Comparison of ENCODE assay signal across 23 cellular contexts in the genomic region with DNA sequence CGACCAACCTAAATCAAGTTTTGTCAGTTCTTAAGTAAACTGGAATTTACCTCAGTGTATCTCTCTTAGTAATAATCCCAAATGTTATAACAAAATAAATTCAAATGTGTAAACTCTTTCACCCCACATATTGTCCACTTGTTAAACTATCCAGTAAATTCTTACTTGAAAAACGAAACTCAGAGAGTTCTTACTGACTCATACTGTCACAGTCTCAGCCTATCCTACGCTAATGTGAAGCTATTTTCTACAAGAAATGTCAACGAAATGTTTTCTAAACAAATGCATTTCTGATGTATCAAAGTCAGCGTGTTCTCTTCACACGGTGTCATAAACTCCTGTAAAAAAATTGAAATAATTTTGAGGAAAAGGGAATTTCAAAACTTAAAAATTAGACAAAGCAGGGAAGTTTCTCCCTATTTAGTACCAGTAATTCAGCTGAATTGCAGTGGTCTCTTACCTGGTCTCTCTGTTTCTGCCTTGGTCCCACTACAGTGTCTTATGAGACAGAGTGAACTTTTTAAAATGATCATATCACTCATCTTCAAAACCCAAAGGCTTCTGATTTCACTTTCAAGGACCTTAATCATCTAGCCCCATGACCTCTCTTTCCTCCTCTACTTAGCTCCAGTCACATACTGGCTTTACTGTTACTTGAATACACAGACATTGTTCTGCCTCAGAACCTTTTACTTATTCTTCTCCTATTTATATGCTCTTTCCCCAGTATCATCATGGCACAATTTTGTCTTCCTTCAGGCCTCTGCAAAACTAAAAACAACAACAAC.
"Had no signal": no experiment of that assay in that cellular context is flagged by ENCODE, and none has a peak within 500 bp of the region (broad histone marks: within the 10 kb centered on the region; RNA-seq: fewer than 3 reads in every experiment).

No MANE protein-coding gene starts in this region.

- H3K36me3 ChIP-seq: SJSA1 had no signal

- H3K9me3 Mint-ChIP-seq: activated naive CD4-positive, alpha-beta T cell treated with anti-CD3 and anti-CD28 coated beads, Interleukin-2, amount 50 U/mL, for 24 hours; T-helper 1 cell treated with Interleukin-12 subunit alpha and Interleukin-12 subunit beta and Interleukin-4 antibody, amounts not matched to agents 30 μg/mL and 1 μg/mL, for 36 hours; WTC11 had no signal

- FAIRE-seq: bronchial epithelial cell, RCC 7860 had no signal

- H3K27ac Mint-ChIP-seq: activated CD8-positive, alpha-beta T cell treated with anti-CD3 and anti-CD28 coated beads, Interleukin-2, amount 10 ng/mL, durations not matched to agents 7 days and 5 days; activated naive CD4-positive, alpha-beta T cell treated with anti-CD3 and anti-CD28 coated beads, Interleukin-2, amount 50 U/mL, for 24 hours; T-helper 1 cell treated with Interleukin-12 subunit alpha and Interleukin-12 subunit beta and Interleukin-4 antibody, amounts not matched to agents 30 μg/mL and 1 μg/mL, for 36 hours; WTC11 had no signal

- ATAC-seq: activated CD8-positive, alpha-beta T cell treated with anti-CD3 and anti-CD28 coated beads, Interleukin-2, amount 10 ng/mL, durations not matched to agents 7 days and 5 days; body of pancreas; WTC11 had no signal

- H3K36me3 Mint-ChIP-seq: activated naive CD4-positive, alpha-beta T cell treated with anti-CD3 and anti-CD28 coated beads, Interleukin-2, amount 50 U/mL, for 24 hours; WTC11 had no signal

- H3K27me3 ChIP-seq: body of pancreas, SJSA1 had no signal

- H3K27me3 Mint-ChIP-seq: activated naive CD4-positive, alpha-beta T cell treated with anti-CD3 and anti-CD28 coated beads, Interleukin-2, amount 50 U/mL, for 24 hours had no signal

- DNase-seq: activated CD4-positive, alpha-beta T cell treated with anti-CD3 and anti-CD28 coated beads for 48 hours; activated CD4-positive, alpha-beta T cell treated with anti-CD3 and anti-CD28 coated beads, Interleukin-2, amount 50 U/mL, for 4 hours; activated CD4-positive, CD25-positive, alpha-beta regulatory T cell treated with anti-CD3 and anti-CD28 coated beads, Interleukin-2, amount 50 U/mL, for 72 hours; activated CD8-positive, alpha-beta memory T cell treated with anti-CD3 and anti-CD28 coated beads, Interleukin-2, amount 50 U/mL, for 48 hours; activated CD8-positive, alpha-beta T cell treated with anti-CD3 and anti-CD28 coated beads, Interleukin-2, amount 10 ng/mL, durations not matched to agents 7 days and 5 days; activated naive CD4-positive, alpha-beta T cell; activated T-cell treated with anti-CD3 and anti-CD28 coated beads, Interleukin-2, amount 50 U/mL, for 1 hour; aorta; central memory CD4-positive, alpha-beta T cell; cortex of kidney; NCI-H1092; NCI-H1417 treated with DMSO at 0.1 percent for 48 hours; NCI-H1694; NCI-H2029 treated with DMSO at 0.1 percent for 48 hours; NCI-H510A; SHP77 had no signal

- H3K4me3 Mint-ChIP-seq: activated CD8-positive, alpha-beta T cell treated with anti-CD3 and anti-CD28 coated beads, Interleukin-2, amount 10 ng/mL, durations not matched to agents 7 days and 5 days; activated naive CD4-positive, alpha-beta T cell treated with anti-CD3 and anti-CD28 coated beads, Interleukin-2, amount 50 U/mL, for 24 hours; T-helper 1 cell treated with Interleukin-12 subunit alpha and Interleukin-12 subunit beta and Interleukin-4 antibody, amounts not matched to agents 30 μg/mL and 1 μg/mL, for 36 hours; WTC11 had no signal

- H3K9me3 ChIP-seq: body of pancreas, SJSA1 had no signal

- H3K4me1 ChIP-seq: body of pancreas, SJSA1 had no signal

- H3K27ac ChIP-seq: body of pancreas, SJSA1 had no signal

- H3K4me1 Mint-ChIP-seq: activated naive CD4-positive, alpha-beta T cell treated with anti-CD3 and anti-CD28 coated beads, Interleukin-2, amount 50 U/mL, for 24 hours; WTC11 had no signal

- H3K4me3 ChIP-seq: body of pancreas, SJSA1 had no signal
